17 cellular contexts compared by ENCODE assay signal in genomic region chrX:86887341-86887740, GRCh38.
A peak's percentile ranks its signal among the peaks of the same experiment; 100 is the strongest.
DNase-seq lines count a peak whose midpoint lies in the region; ATAC-seq and TF ChIP-seq lines count a peak whose summit lies in the region.
"Had no signal": no experiment of that assay in that cellular context is flagged by ENCODE, and none has a peak within 500 bp of the region (broad histone marks: within the 10 kb centered on the region; RNA-seq: fewer than 3 reads in every experiment).

No MANE protein-coding gene starts in this region.

- H3K27me3 ChIP-seq in ovary = no peaks in the 10 kb centered on the region

- 0 to 3% (median 3%) methylated on average over 1 of the region's 1 CpG for WGBS in ovary, 3 donors

- intact Hi-C loops in ovary (cut with DNase I) = no loop called here

- DNase-seq in LNCaP clone FGC (ENCODE audit: low read depth) (peak; percentile 65), NCI-H146 (lab: John Stamatoyannopoulos, UW) (peak; percentile 30), NCI-H748 treated with DMSO at 0.1 percent for 48 hours (lab: John Stamatoyannopoulos, UW) (peak; percentile 20), ovary (no peak), 8988T (no peak), DMS 273 treated with DMSO at 0.1 percent for 48 hours (lab: John Stamatoyannopoulos, UW) (no peak)
- DNase-seq: Caco-2; CD8-positive, alpha-beta T cell; DND-41; GDM1; GOT3; H9 had no signal

- no peak overlapping the region for H3K27ac ChIP-seq in ovary
- H3K27ac ChIP-seq: A549 had no signal

- peak overlapping the region; percentile 61 to 77 (median 75) for H3K27ac Mint-ChIP-seq in nephron
- H3K27ac Mint-ChIP-seq: CD14-positive monocyte; CD8-positive, alpha-beta T cell; H9 had no signal

- peaks cover 2% of the 10 kb centered on the region for H3K9me3 Mint-ChIP-seq in nephron

- H3K4me3 Mint-ChIP-seq in nephron = no peak overlapping the region
- H3K4me3 Mint-ChIP-seq: CD14-positive monocyte; CD8-positive, alpha-beta T cell; H9 had no signal

- no peaks in the 10 kb centered on the region for H3K36me3 Mint-ChIP-seq in nephron (ENCODE audit: low read depth)
- H3K36me3 Mint-ChIP-seq: CD14-positive monocyte; CD8-positive, alpha-beta T cell had no signal

- no peaks in the 10 kb centered on the region for H3K9me3 ChIP-seq in ovary
- H3K9me3 ChIP-seq: A549, Caco-2 had no signal

- TF ChIP-seq EP300 in ovary (IDR thresholded peaks at IDR 0.05) = no peak

- no peaks in the 10 kb centered on the region for H3K27me3 Mint-ChIP-seq in nephron (ENCODE audit: low read depth)

- H3K4me1 ChIP-seq in ovary (ENCODE audit: insufficient read depth) = no peaks in the 10 kb centered on the region
- H3K4me1 ChIP-seq: A549, Caco-2 had no signal

- H3K36me3 ChIP-seq in ovary = no peaks in the 10 kb centered on the region

- H3K4me3 ChIP-seq in LNCaP clone FGC (ENCODE audit: low read depth, low read length) (no peak overlapping the region), ovary (no peak overlapping the region)
- H3K4me3 ChIP-seq: A549, K562 had no signal

- TF ChIP-seq CTCF in LNCaP clone FGC (IDR thresholded peaks at IDR 0.05; ENCODE audit: control insufficient read depth, extremely low read depth, insufficient read depth) (no peak), nephron (IDR thresholded peaks at IDR 0.05; ENCODE audit: unreplicated experiment in 3 of 3) (no peak), ovary (IDR thresholded peaks at IDR 0.05) (no peak)

- TF ChIP-seq POLR2A in ovary (IDR thresholded peaks at IDR 0.05) = no peak

- peaks cover 27% of the 10 kb centered on the region for H3K4me1 Mint-ChIP-seq in nephron
- H3K4me1 Mint-ChIP-seq: CD14-positive monocyte, H9 had no signal

- no peak for ATAC-seq in GM19351 (IDR thresholded peaks at IDR 0.05; ENCODE audit: unreplicated experiment)
- ATAC-seq: A549; CD8-positive, alpha-beta T cell; K562 had no signal

Comparison
In these comparisons a context has a peak if more than half of its experiments do, and no peak if none do; other contexts are left out.
1. DNase-seq: peak in LNCaP clone FGC (single experiment), NCI-H146 (single experiment) and NCI-H748 treated with DMSO at 0.1 percent for 48 hours (single experiment); none in ovary (0 of 5), 8988T (single experiment) and DMS 273 treated with DMSO at 0.1 percent for 48 hours (single experiment).